Comparison of ENCODE assay signal across 10 cellular contexts in genomic region chr1:41493117-41493536, GRCh38. TPM values are rescaled to one million over a fixed set of nuclear protein-coding genes. Genes with fewer than 3 reads are reported as not detected.
DNase-seq lines count a peak whose midpoint lies in the region; ATAC-seq and TF ChIP-seq lines count a peak whose summit lies in the region.
"Had no signal": no experiment of that assay in that cellular context is flagged by ENCODE, and none has a peak within 500 bp of the region (broad histone marks: within the 10 kb centered on the region; RNA-seq: fewer than 3 reads in every experiment).

No MANE protein-coding gene starts in this region.

- CTCF ChIA-PET in WTC11 (lab: Charles Lee) = interaction anchor here (0.8 to 5.2 kb wide), 9 partner anchors 9 to 178 kb away, joined by 3 to 57 read pairs (median 4); partner anchors contain the start of gene EDN2

- H3K4me1 Mint-ChIP-seq in WTC11 (peaks cover 22% of the 10 kb centered on the region), nephron progenitor cell (peaks cover 38% of the 10 kb centered on the region)

- no peak for TF ChIP-seq CTCF in WTC11 (IDR thresholded peaks at IDR 0.05)
- TF ChIP-seq CTCF in fibroblast of villous mesenchyme (IDR thresholded peaks at IDR 0.05; ENCODE audit: insufficient read depth, low read depth, low read length) = no peak
- TF ChIP-seq CTCF in nephron progenitor cell (IDR thresholded peaks at IDR 0.05) = no peak

- H3K9me3 Mint-ChIP-seq in WTC11 (peaks cover 9% of the 10 kb centered on the region), nephron progenitor cell (no peaks in the 10 kb centered on the region)

- peaks cover 17% of the 10 kb centered on the region for H3K27me3 Mint-ChIP-seq in WTC11 (ENCODE audit: low read depth)
- H3K27me3 Mint-ChIP-seq in nephron progenitor cell (ENCODE audit: low read depth, poor library complexity) = peaks cover 9% of the 10 kb centered on the region

- ATAC-seq in WTC11 = no peak

- H3K27ac Mint-ChIP-seq in WTC11 = 0 out of 2 replicates have a peak overlapping the region, but pooled peaks have one; percentile 45
- H3K27ac Mint-ChIP-seq in nephron progenitor cell = no peak overlapping the region

- POLR2A ChIA-PET in WTC11 (lab: Charles Lee) = no interaction called here

- H3K36me3 Mint-ChIP-seq in WTC11 (no peaks in the 10 kb centered on the region), nephron progenitor cell (ENCODE audit: low read depth) (no peaks in the 10 kb centered on the region)

- no peak overlapping the region for H3K4me3 ChIP-seq in fibroblast of villous mesenchyme (ENCODE audit: low read depth, low read length)
- H3K4me3 ChIP-seq: thyroid gland had no signal

- H3K4me3 Mint-ChIP-seq in WTC11 (no peak overlapping the region), nephron progenitor cell (no peak overlapping the region)

- DNase-seq in A172 (ENCODE audit: low spot score) (peak; percentile 95), GM04504 (ENCODE audit: low read depth) (peak; percentile 59), WTC11 (ENCODE audit: low spot score) (no peak), fibroblast of villous mesenchyme (ENCODE audit: low read depth) (peak; percentile 88), T-helper 9 cell (no peak), NCI-H526 (lab: John Stamatoyannopoulos, UW) (no peak), nephron progenitor cell (no peak), SKM-1 treated with dmso at 0.1 percent for 144 hours (lab: John Stamatoyannopoulos, UW; ENCODE audit: unreplicated experiment) (no peak)
- DNase-seq: thyroid gland had no signal

TF ChIP-seq in WTC11, 78 proteins besides CTCF, POLR2A, EP300 and RAD21:
- TF ChIP-seq AFF4 (CRISPR knock-in tag; IDR thresholded peaks at IDR 0.05; ENCODE audit: borderline replicate concordance) = no peak
- no peak for TF ChIP-seq ZNF671 (CRISPR knock-in tag; IDR thresholded peaks at IDR 0.05)
- no peak for TF ChIP-seq NFATC4 (CRISPR knock-in tag; IDR thresholded peaks at IDR 0.05)
- no peak for TF ChIP-seq CDX4 (CRISPR knock-in tag; IDR thresholded peaks at IDR 0.05; ENCODE audit: borderline replicate concordance)
- no peak for TF ChIP-seq STAT6 (CRISPR knock-in tag; conservative IDR thresholded peaks at IDR 0.05; ENCODE audit: low read depth)
- no peak for TF ChIP-seq PRDM15 (CRISPR knock-in tag; IDR thresholded peaks at IDR 0.05)
- TF ChIP-seq TP53 (CRISPR knock-in tag; IDR thresholded peaks at IDR 0.05) = no peak

RNA-seq across cellular contexts. Expression of gene EDN2, which starts 8.6 kb away (rescaled TPM):
- total RNA-seq in A172 (2014; rRNA removed; shearing (Covaris generic)) = 1.3 and 2.6 TPM in 2 replicates
- total RNA-seq in WTC11 (2021) (0.33 to 0.39 TPM in 2 of 3 replicates, not detected in the other), fibroblast of villous mesenchyme (0.32 TPM in 1 of 2 replicates, not detected in the other)
- total RNA-seq: activated CD8-positive, alpha-beta memory T cell treated with anti-CD3 and anti-CD28 coated beads for 36 hours; thyroid gland had no signal

Comparison
In these comparisons a context has a peak if more than half of its experiments do, and no peak if none do; other contexts are left out.
1. DNase-seq: peak in A172 (single experiment), GM04504 (single experiment) and fibroblast of villous mesenchyme (single experiment); none in WTC11 (single experiment), T-helper 9 cell (single experiment), NCI-H526 (0 of 2), nephron progenitor cell (single experiment) and SKM-1 treated with dmso at 0.1 percent for 144 hours (single experiment).